8 cellular contexts compared by ENCODE assay signal in genomic region chr10:96830511-96831199, GRCh38. TPM values are rescaled to one million over a fixed set of nuclear protein-coding genes. Genes with fewer than 3 reads are reported as not detected.
DNase-seq lines count a peak whose midpoint lies in the region; ATAC-seq, FAIRE-seq and TF ChIP-seq lines count a peak whose summit lies in the region.

No MANE protein-coding gene starts in this region.

- H3K9me3 ChIP-seq in A549 = no peaks in the 10 kb centered on the region

- TF ChIP-seq EP300 in A549 (IDR thresholded peaks at IDR 0.05) = no peak

- peak; percentile 78 to 79 for TF ChIP-seq RAD21 in A549 (conservative IDR thresholded peaks at IDR 0.05 in 1 of 2, IDR thresholded peaks at IDR 0.05 in 1 of 2)

- TF ChIP-seq POLR2A in A549 (IDR thresholded peaks at IDR 0.05; ENCODE audit: low read length) (no peak), GM12891 (IDR thresholded peaks at IDR 0.05; ENCODE audit: low read depth, low read length) (no peak)

- CTCF ChIA-PET in A549 (lab: Yijun Ruan, JAX) = interaction anchor here (0.6 to 1.7 kb wide), 13 partner anchors 10 to 519 kb away, joined by 3 to 9 read pairs (median 3); no protein-coding TSS in a partner anchor

- H3K4me3 ChIP-seq in A549 = no peak overlapping the region

- peak overlapping the region; percentile 77 for H3K4me2 ChIP-seq in A549

- peak; percentile 56 to 83 for DNase-seq in A549 (ENCODE audit: low read depth in 1 of 2, low spot score in 1 of 2)
- peak; percentile 28 for DNase-seq in GM12891 (ENCODE audit: insufficient read length, low spot score)
- DNase-seq in NCI-H2107 (lab: John Stamatoyannopoulos, UW) = peak; percentile 7
- peak; percentile 74 to 87 for DNase-seq in activated CD4-positive, alpha-beta T cell treated with anti-CD3 and anti-CD28 coated beads for 4 hours
- DNase-seq in dedifferentiated amniotic fluid mesenchymal stem cell (ENCODE audit: extremely low spot score) = peak; percentile 77
- peak; percentile 45 for DNase-seq in midbrain (lab: John Stamatoyannopoulos, UW)
- DNase-seq in stimulated activated CD8-positive, alpha-beta memory T cell treated with anti-CD3 and anti-CD28 coated beads, Interleukin-4, amount 100 ng/mL, for 1 hour (ENCODE audit: low read depth in 2 of 2, low spot score in 1 of 2) = peak; percentile 58 to 66

- POLR2A ChIA-PET in A549 (lab: Yijun Ruan, JAX) = no interaction called here

- 30% methylated on average over 17 of the region's 17 CpGs for WGBS in A549 (ENCODE audit: missing lambda C conversion rate)

- FAIRE-seq in A549 (lab: Jason Lieb, UNC) (no peak), GM12891 (lab: Jason Lieb, UNC) (peak; percentile 82)

- peaks cover 26% of the 10 kb centered on the region for H3K4me1 ChIP-seq in A549

- ATAC-seq in A549 (peak in 1 of 2 experiments; percentile 25; a peak in 1 of 6 replicates), HG02870 (IDR thresholded peaks at IDR 0.05; ENCODE audit: unreplicated experiment) (no peak)

- H3K27ac ChIP-seq in A549 = peak overlapping the region in 1 of 2 experiments; percentile 99; a peak in 3 of 6 replicates

- TF ChIP-seq CTCF in A549 (IDR thresholded peaks at IDR 0.05) = peak; percentile 89

TF ChIP-seq in A549, 52 proteins besides CTCF, POLR2A, EP300 and RAD21:
- no peak for TF ChIP-seq POLR2AphosphoS2 (conservative IDR thresholded peaks at IDR 0.05; ENCODE audit: low read length)
- TF ChIP-seq CHD2 (IDR thresholded peaks at IDR 0.05; ENCODE audit: low read length, partially characterized antibody) = no peak
- TF ChIP-seq SMC3 (IDR thresholded peaks at IDR 0.05) = peak; percentile 91

TF ChIP-seq in GM12891, 5 proteins besides CTCF, POLR2A, EP300 and RAD21:
- TF ChIP-seq POLR2AphosphoS5 (IDR thresholded peaks at IDR 0.05; ENCODE audit: low read depth, low read length) (no peak), SPI1 (IDR thresholded peaks at IDR 0.05; ENCODE audit: low read depth, low read length) (no peak), PAX5 (IDR thresholded peaks at IDR 0.05; ENCODE audit: insufficient read depth, low read length, severe bottlenecking) (no peak), TAF1 (IDR thresholded peaks at IDR 0.05; ENCODE audit: low read depth, low read length) (no peak), POU2F2 (IDR thresholded peaks at IDR 0.05; ENCODE audit: low read depth, low read length) (no peak)
TF ChIP-seq in GM12891: peak in this region for 0.

RNA-seq across cellular contexts. Expression of gene LCOR, which starts 1.4 kb away (rescaled TPM):
- polyA plus RNA-seq in A549 (2011; rRNA removed) (17.6 TPM in 2 replicates), A549 (2017; fragmentation: RNase III; extraction: RNeasy Plus Mini Kit Qiagen cat#74134 plus additional on column Dnase treatment) (4.8 to 6.9 TPM (median 6.4 TPM) in 3 replicates)
- 2.2 and 6.9 TPM in 2 replicates for polyA plus RNA-seq in A549 (2012; cell fraction: cytosol; rRNA removed)
- polyA plus RNA-seq in A549 (2012; cell fraction: nucleus; rRNA removed) = 1.3 and 2.9 TPM in 2 replicates
- polyA minus RNA-seq in A549 (2011; rRNA and poly(A)+ RNA removed) = 35.5 and 41.7 TPM in 2 replicates
- 5.8 TPM for polyA plus RNA-seq in GM12891 (2012; ENCODE audit: low read depth, missing spikeins)

Comparison
In these comparisons a context has a peak if more than half of its experiments do, and no peak if none do; other contexts are left out.
1. DNase-seq: peak in every context shown above with its lines; median percentile 80 in activated CD4-positive, alpha-beta T cell treated with anti-CD3 and anti-CD28 coated beads for 4 hours; 77 in dedifferentiated amniotic fluid mesenchymal stem cell; 70 in A549; 62 in stimulated activated CD8-positive, alpha-beta memory T cell treated with anti-CD3 and anti-CD28 coated beads, Interleukin-4, amount 100 ng/mL, for 1 hour; 45 in midbrain; 28 in GM12891; 7 in NCI-H2107.